ENCODE assay signal across 8 cellular contexts in genomic region chr9:34992376-34992951, GRCh38. TPM values are rescaled to one million over a fixed set of nuclear protein-coding genes. Genes with fewer than 3 reads are reported as not detected.
DNase-seq lines count a peak whose midpoint lies in the region; ATAC-seq and TF ChIP-seq lines count a peak whose summit lies in the region.

No MANE protein-coding gene starts in this region.

- no peak for TF ChIP-seq CTCF in GM23338 (conservative IDR thresholded peaks at IDR 0.05; ENCODE audit: low read depth in 2 of 2)
- TF ChIP-seq CTCF in endodermal cell (conservative IDR thresholded peaks at IDR 0.05) = no peak
- TF ChIP-seq CTCF in nephron progenitor cell (IDR thresholded peaks at IDR 0.05) = no peak
- no peak for TF ChIP-seq CTCF in type B pancreatic cell (conservative IDR thresholded peaks at IDR 0.05)

- no peak overlapping the region for H2AFZ ChIP-seq in GM23338

- CTCF ChIA-PET in activated CD4-positive, alpha-beta T cell treated with anti-CD3 and anti-CD28 coated beads for 36 hours (lab: Charles Lee) = interaction anchor here (0.6 to 4.2 kb wide), 3 partner anchors 9 to 100 kb away, joined by 3 to 24 read pairs (median 4); no protein-coding TSS in a partner anchor

- H3K9ac ChIP-seq in endodermal cell (ENCODE audit: extremely low read depth, low read length, poor library complexity, severe bottlenecking) = no peak overlapping the region

- peak overlapping the region; percentile 85; the same call in 1 of the 2 replicates for H3K4me3 ChIP-seq in GM23338
- H3K4me3 ChIP-seq in endodermal cell (ENCODE audit: low read length) = peak overlapping the region; percentile 48

- DNase-seq in GM23338 (ENCODE audit: low spot score) (no peak), endodermal cell (peak; percentile 72), nephron progenitor cell (no peak), type B pancreatic cell (ENCODE audit: extremely low spot score, unreplicated experiment) (no peak), SIG-M5 (lab: John Stamatoyannopoulos, UW) (no peak), globus pallidus (ENCODE audit: low spot score) (no peak), NCI-H510A treated with DMSO at 0.1 percent for 48 hours (lab: John Stamatoyannopoulos, UW) (no peak)
- peak; percentile 84 for DNase-seq in activated CD4-positive, alpha-beta T cell treated with anti-CD3 and anti-CD28 coated beads for 36 hours

- peak overlapping the region; percentile 96 for H3K4me2 ChIP-seq in GM23338

- H3K4me1 ChIP-seq in GM23338 (ENCODE audit: insufficient read depth) (peaks cover 49% of the 10 kb centered on the region), endodermal cell (ENCODE audit: control insufficient read depth, insufficient read depth, low read length) (peaks cover 31% of the 10 kb centered on the region)

- intact Hi-C loops in activated CD4-positive, alpha-beta T cell treated with anti-CD3 and anti-CD28 coated beads for 36 hours (cut with DNase I, micrococcal nuclease) = loop anchor here in 1 of 2 experiments (1.0 kb wide), 1 partner anchor 9 kb away; no protein-coding TSS in a partner anchor

- H3K27ac Mint-ChIP-seq in GM23338 = peak overlapping the region; percentile 86
- H3K27ac Mint-ChIP-seq in activated CD4-positive, alpha-beta T cell treated with anti-CD3 and anti-CD28 coated beads for 36 hours = peak overlapping the region; percentile 88
- H3K27ac Mint-ChIP-seq in endodermal cell = peak overlapping the region; percentile 90
- peak overlapping the region; percentile 62 for H3K27ac Mint-ChIP-seq in nephron progenitor cell
- peak overlapping the region; percentile 36 for H3K27ac Mint-ChIP-seq in type B pancreatic cell

- H3K27ac ChIP-seq in GM23338 (ENCODE audit: low read depth) (0 out of 2 replicates have a peak overlapping the region, but pooled peaks have one; percentile 43), endodermal cell (ENCODE audit: low read depth, low read length) (no peak overlapping the region)

- POLR2A ChIA-PET in activated CD4-positive, alpha-beta T cell treated with anti-CD3 and anti-CD28 coated beads for 36 hours (lab: Charles Lee) = interaction anchor here (1.4 kb wide), 1 partner anchor 9 kb away, joined by 3 read pairs; no protein-coding TSS in a partner anchor

- H3K9me2 ChIP-seq in GM23338 (ENCODE audit: insufficient read depth) = no peaks in the 10 kb centered on the region

- H3K4me3 Mint-ChIP-seq in GM23338 (peak overlapping the region; percentile 88), endodermal cell (peak overlapping the region; percentile 23), nephron progenitor cell (peak overlapping the region; percentile 56), type B pancreatic cell (peak overlapping the region; percentile 22)
- H3K4me3 Mint-ChIP-seq in activated CD4-positive, alpha-beta T cell treated with anti-CD3 and anti-CD28 coated beads for 36 hours = peak overlapping the region; percentile 21

- peaks cover 5% of the 10 kb centered on the region; the same call in 1 of the 2 replicates for H3K79me2 ChIP-seq in GM23338 (replicated peaks; ENCODE audit: insufficient read depth)

- no peaks in the 10 kb centered on the region; the same call in none of the 2 replicates for H3F3A ChIP-seq in GM23338 (replicated peaks; ENCODE audit: low read depth)

- H4K20me1 ChIP-seq in GM23338 (replicated peaks; ENCODE audit: insufficient read depth) = no peaks in the 10 kb centered on the region

- H3K36me3 Mint-ChIP-seq in GM23338 (ENCODE audit: low read depth) (peaks cover 47% of the 10 kb centered on the region), endodermal cell (ENCODE audit: low read depth) (peaks cover 22% of the 10 kb centered on the region), nephron progenitor cell (ENCODE audit: low read depth) (peaks cover 12% of the 10 kb centered on the region), type B pancreatic cell (peaks cover 8% of the 10 kb centered on the region)
- peaks cover 8% of the 10 kb centered on the region for H3K36me3 Mint-ChIP-seq in activated CD4-positive, alpha-beta T cell treated with anti-CD3 and anti-CD28 coated beads for 36 hours (ENCODE audit: low read depth)

- H3K4me1 Mint-ChIP-seq in GM23338 (peaks cover 59% of the 10 kb centered on the region), endodermal cell (peaks cover 56% of the 10 kb centered on the region), nephron progenitor cell (peaks cover 88% of the 10 kb centered on the region), type B pancreatic cell (ENCODE audit: unreplicated experiment) (peaks cover 38% of the 10 kb centered on the region)
- H3K4me1 Mint-ChIP-seq in activated CD4-positive, alpha-beta T cell treated with anti-CD3 and anti-CD28 coated beads for 36 hours = peaks cover 58% of the 10 kb centered on the region

- ATAC-seq in GM23338 = no peak
- peak; percentile 24 for ATAC-seq in activated CD4-positive, alpha-beta T cell treated with anti-CD3 and anti-CD28 coated beads for 36 hours

- H3K27me3 Mint-ChIP-seq in GM23338 (ENCODE audit: insufficient read depth, low read depth, poor library complexity) (peaks cover 16% of the 10 kb centered on the region), endodermal cell (ENCODE audit: insufficient read depth) (peaks cover 2% of the 10 kb centered on the region), nephron progenitor cell (ENCODE audit: low read depth, poor library complexity) (peaks cover 2% of the 10 kb centered on the region), type B pancreatic cell (peaks cover 10% of the 10 kb centered on the region)
- H3K27me3 Mint-ChIP-seq in activated CD4-positive, alpha-beta T cell treated with anti-CD3 and anti-CD28 coated beads for 36 hours = no peaks in the 10 kb centered on the region

- H3K36me3 ChIP-seq in GM23338 (ENCODE audit: insufficient read depth) = peaks cover 16% of the 10 kb centered on the region
- H3K36me3 ChIP-seq in endodermal cell (ENCODE audit: control insufficient read depth, insufficient read depth, low read length) = peaks cover 40% of the 10 kb centered on the region

- WGBS in endodermal cell (ENCODE audit: insufficient coverage in 1 of 2, insufficient read length in 1 of 2), 2 experiments = 73 to 86% methylated on average over 11 to 16 of the region's 16 CpGs

- H3K9me3 ChIP-seq in endodermal cell (ENCODE audit: control insufficient read depth, low read length) = no peaks in the 10 kb centered on the region

- H3K9me3 Mint-ChIP-seq in GM23338 (no peaks in the 10 kb centered on the region; the same call in 1 of the 3 replicates), endodermal cell (no peaks in the 10 kb centered on the region), nephron progenitor cell (no peaks in the 10 kb centered on the region), type B pancreatic cell (no peaks in the 10 kb centered on the region)
- H3K9me3 Mint-ChIP-seq in activated CD4-positive, alpha-beta T cell treated with anti-CD3 and anti-CD28 coated beads for 36 hours (ENCODE audit: low read depth) = no peaks in the 10 kb centered on the region

- H3K27me3 ChIP-seq in GM23338 (ENCODE audit: insufficient read depth) (no peaks in the 10 kb centered on the region), endodermal cell (ENCODE audit: control insufficient read depth, insufficient read depth, low read length, poor library complexity, severe bottlenecking) (no peaks in the 10 kb centered on the region)

TF ChIP-seq in GM23338, 12 proteins besides CTCF, POLR2A, EP300 and RAD21 (continues in another document):
- TF ChIP-seq, protein P1, sequence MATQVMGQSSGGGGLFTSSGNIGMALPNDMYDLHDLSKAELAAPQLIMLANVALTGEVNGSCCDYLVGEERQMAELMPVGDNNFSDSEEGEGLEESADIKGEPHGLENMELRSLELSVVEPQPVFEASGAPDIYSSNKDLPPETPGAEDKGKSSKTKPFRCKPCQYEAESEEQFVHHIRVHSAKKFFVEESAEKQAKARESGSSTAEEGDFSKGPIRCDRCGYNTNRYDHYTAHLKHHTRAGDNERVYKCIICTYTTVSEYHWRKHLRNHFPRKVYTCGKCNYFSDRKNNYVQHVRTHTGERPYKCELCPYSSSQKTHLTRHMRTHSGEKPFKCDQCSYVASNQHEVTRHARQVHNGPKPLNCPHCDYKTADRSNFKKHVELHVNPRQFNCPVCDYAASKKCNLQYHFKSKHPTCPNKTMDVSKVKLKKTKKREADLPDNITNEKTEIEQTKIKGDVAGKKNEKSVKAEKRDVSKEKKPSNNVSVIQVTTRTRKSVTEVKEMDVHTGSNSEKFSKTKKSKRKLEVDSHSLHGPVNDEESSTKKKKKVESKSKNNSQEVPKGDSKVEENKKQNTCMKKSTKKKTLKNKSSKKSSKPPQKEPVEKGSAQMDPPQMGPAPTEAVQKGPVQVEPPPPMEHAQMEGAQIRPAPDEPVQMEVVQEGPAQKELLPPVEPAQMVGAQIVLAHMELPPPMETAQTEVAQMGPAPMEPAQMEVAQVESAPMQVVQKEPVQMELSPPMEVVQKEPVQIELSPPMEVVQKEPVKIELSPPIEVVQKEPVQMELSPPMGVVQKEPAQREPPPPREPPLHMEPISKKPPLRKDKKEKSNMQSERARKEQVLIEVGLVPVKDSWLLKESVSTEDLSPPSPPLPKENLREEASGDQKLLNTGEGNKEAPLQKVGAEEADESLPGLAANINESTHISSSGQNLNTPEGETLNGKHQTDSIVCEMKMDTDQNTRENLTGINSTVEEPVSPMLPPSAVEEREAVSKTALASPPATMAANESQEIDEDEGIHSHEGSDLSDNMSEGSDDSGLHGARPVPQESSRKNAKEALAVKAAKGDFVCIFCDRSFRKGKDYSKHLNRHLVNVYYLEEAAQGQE (IDR thresholded peaks at IDR 0.05; ENCODE audit: unreplicated experiment) = no peak
- TF ChIP-seq EZH2 (IDR thresholded peaks at IDR 0.05; ENCODE audit: low read depth, unreplicated experiment) = no peak

RNA-seq across cellular contexts. Expression of gene DNAJB5, which starts 2.9 kb away (rescaled TPM):
- 37.4 and 37.6 TPM in 2 replicates for total RNA-seq in GM23338 (2014; rRNA removed; shearing (Covaris generic))
- 20.3 and 22.6 TPM in 2 replicates for polyA plus RNA-seq in GM23338 (2016; fragmentation: Nextera tagmentation; extraction: Ambion mirVana)
- total RNA-seq in activated CD4-positive, alpha-beta T cell treated with anti-CD3 and anti-CD28 coated beads for 36 hours = 10 to 100 TPM; 10.3 to 11.3 TPM
- total RNA-seq in endodermal cell (10 to 100 TPM; 19.8 to 40.1 TPM), type B pancreatic cell (ENCODE audit: low replicate concordance) (4.8 and 12.2 TPM in 2 replicates)
- 48.8 TPM for polyA plus RNA-seq in endodermal cell (2013, experiment 1 of 2)
- polyA plus RNA-seq in endodermal cell (2013, experiment 2 of 2) = 49.6 TPM

RNA-seq across cellular contexts. Expression of gene PHF24, which starts 34.4 kb away (rescaled TPM):
- 0.14 and 0.19 TPM in 2 replicates for total RNA-seq in GM23338 (2014; rRNA removed; shearing (Covaris generic))
- 0.03 and 0.05 TPM in 2 replicates for polyA plus RNA-seq in GM23338 (2016; fragmentation: Nextera tagmentation; extraction: Ambion mirVana)
- under 1 TPM; 0.09 to 0.18 TPM for total RNA-seq in activated CD4-positive, alpha-beta T cell treated with anti-CD3 and anti-CD28 coated beads for 36 hours
- total RNA-seq in endodermal cell = 1 to 10 TPM; 1.9 to 2.7 TPM
- polyA plus RNA-seq in endodermal cell (2013, experiment 1 of 2) = 1.0 TPM
- 0.66 TPM for polyA plus RNA-seq in endodermal cell (2013, experiment 2 of 2)
- total RNA-seq in type B pancreatic cell (ENCODE audit: low replicate concordance) = 0.19 and 0.88 TPM in 2 replicates

Comparison
In these comparisons a context has a peak if more than half of its experiments do, and no peak if none do; other contexts are left out.
1. DNase-seq: peak in activated CD4-positive, alpha-beta T cell treated with anti-CD3 and anti-CD28 coated beads for 36 hours (single experiment) and endodermal cell (single experiment); none in GM23338 (single experiment), nephron progenitor cell (single experiment), type B pancreatic cell (single experiment), SIG-M5 (single experiment), globus pallidus (single experiment) and NCI-H510A treated with DMSO at 0.1 percent for 48 hours (single experiment).
2. H3K27ac Mint-ChIP-seq: peak in every context shown above with its lines; median percentile 90 in endodermal cell; 88 in activated CD4-positive, alpha-beta T cell treated with anti-CD3 and anti-CD28 coated beads for 36 hours; 86 in GM23338; 62 in nephron progenitor cell; 36 in type B pancreatic cell.
3. H3K4me3 Mint-ChIP-seq: peak in every context shown above with its lines; median percentile 88 in GM23338; 56 in nephron progenitor cell; 23 in endodermal cell; 22 in type B pancreatic cell; 21 in activated CD4-positive, alpha-beta T cell treated with anti-CD3 and anti-CD28 coated beads for 36 hours.